18 cellular contexts compared by ENCODE assay signal in the genomic region with DNA sequence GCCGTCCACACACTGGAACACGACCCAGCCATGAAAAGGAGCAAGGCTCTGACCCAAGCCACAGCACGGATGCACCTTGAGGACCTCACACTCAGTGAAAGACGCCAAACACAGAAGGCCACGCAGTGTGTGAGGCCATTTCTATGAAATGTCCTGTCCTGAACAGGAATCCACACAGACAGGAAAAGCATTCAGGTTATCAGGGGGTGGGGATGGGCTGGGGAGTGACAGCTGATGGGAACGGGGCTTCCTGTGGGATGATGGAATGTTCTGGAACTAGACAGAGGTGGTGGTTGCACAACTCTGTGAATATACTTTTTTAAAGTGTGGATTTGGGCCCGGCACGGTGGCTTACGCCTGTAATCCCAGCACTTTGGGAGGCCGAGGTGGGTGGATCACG. TPM values are rescaled to one million over a fixed set of nuclear protein-coding genes. Genes with fewer than 3 reads are reported as not detected.
A peak's percentile ranks its signal among the peaks of the same experiment; 100 is the strongest.
DNase-seq lines count a peak whose midpoint lies in the region; ATAC-seq and TF ChIP-seq lines count a peak whose summit lies in the region.
"Had no signal": no experiment of that assay in that cellular context is flagged by ENCODE, and none has a peak within 500 bp of the region (broad histone marks: within the 10 kb centered on the region; RNA-seq: fewer than 3 reads in every experiment).

No MANE protein-coding gene starts in this region.

- ATAC-seq in activated T-cell treated with anti-CD3 and anti-CD28 coated beads, Interleukin-2, amount 50 U/mL, for 4 hours, result no peak
- no peak for ATAC-seq in HG03045 (IDR thresholded peaks at IDR 0.05; ENCODE audit: unreplicated experiment)

- peaks cover 5% of the 10 kb centered on the region for H3F3A ChIP-seq in smooth muscle cell (ENCODE audit: low read depth)

- H3K27ac Mint-ChIP-seq in activated T-cell treated with anti-CD3 and anti-CD28 coated beads, Interleukin-2, amount 50 U/mL, for 24 hours, result peak overlapping the region; percentile 98
- peak overlapping the region; percentile 90 for H3K27ac Mint-ChIP-seq in activated naive CD8-positive, alpha-beta T cell treated with anti-CD3 and anti-CD28 coated beads for 36 hours

- H3K79me2 ChIP-seq in smooth muscle cell (ENCODE audit: low read depth), result peaks cover 23% of the 10 kb centered on the region

- H3K27me3 ChIP-seq in smooth muscle cell (ENCODE audit: low read depth), result no peaks in the 10 kb centered on the region
- no peaks in the 10 kb centered on the region for H3K27me3 ChIP-seq in thyroid gland

- no peak overlapping the region for H3K4me3 ChIP-seq in fibroblast of the aortic adventitia (ENCODE audit: low read depth, low read length)
- H3K4me3 ChIP-seq in smooth muscle cell, result no peak overlapping the region
- no peak overlapping the region for H3K4me3 ChIP-seq in thyroid gland (replicated peaks in 1 of 3)
- H3K4me3 ChIP-seq: A549 had no signal

- no peak for TF ChIP-seq POLR2A in thyroid gland (IDR thresholded peaks at IDR 0.05)

- peaks cover 44% of the 10 kb centered on the region for H3K4me1 Mint-ChIP-seq in activated T-cell treated with anti-CD3 and anti-CD28 coated beads, Interleukin-2, amount 50 U/mL, for 24 hours (ENCODE audit: low read depth)
- H3K4me1 Mint-ChIP-seq in activated T-cell treated with anti-CD3 and anti-CD28 coated beads, Interleukin-2, amount 50 U/mL, for 4 hours (ENCODE audit: low read depth), result peaks cover 29% of the 10 kb centered on the region
- peaks cover 25% of the 10 kb centered on the region for H3K4me1 Mint-ChIP-seq in activated naive CD8-positive, alpha-beta T cell treated with anti-CD3 and anti-CD28 coated beads for 36 hours

- no peak overlapping the region for H2AFZ ChIP-seq in smooth muscle cell (ENCODE audit: low read depth)

- intact Hi-C loops in thyroid gland (cut with DNase I), result no loop called here

- no peak overlapping the region for H3K4me2 ChIP-seq in smooth muscle cell
- H3K4me2 ChIP-seq: A549 had no signal

- no peaks in the 10 kb centered on the region for H3K9me3 ChIP-seq in smooth muscle cell (replicated peaks; ENCODE audit: low read depth)
- H3K9me3 ChIP-seq in thyroid gland, result no peaks in the 10 kb centered on the region
- H3K9me3 ChIP-seq: A549 had no signal

- no peaks in the 10 kb centered on the region for H3K27me3 Mint-ChIP-seq in activated T-cell treated with anti-CD3 and anti-CD28 coated beads, Interleukin-2, amount 50 U/mL, for 24 hours
- H3K27me3 Mint-ChIP-seq in activated T-cell treated with anti-CD3 and anti-CD28 coated beads, Interleukin-2, amount 50 U/mL, for 4 hours (ENCODE audit: low read depth), result no peaks in the 10 kb centered on the region
- H3K27me3 Mint-ChIP-seq in activated naive CD8-positive, alpha-beta T cell treated with anti-CD3 and anti-CD28 coated beads for 36 hours, result no peaks in the 10 kb centered on the region
- H3K27me3 Mint-ChIP-seq: T-cell had no signal

- peaks cover 28% of the 10 kb centered on the region for H4K20me1 ChIP-seq in smooth muscle cell (ENCODE audit: low read depth)

- TF ChIP-seq CTCF in fibroblast of the aortic adventitia (IDR thresholded peaks at IDR 0.05; ENCODE audit: insufficient read depth, low read length), result no peak
- no peak for TF ChIP-seq CTCF in smooth muscle cell (IDR thresholded peaks at IDR 0.05; ENCODE audit: borderline replicate concordance, insufficient read depth, poor library complexity, severe bottlenecking)
- no peak for TF ChIP-seq CTCF in thyroid gland (IDR thresholded peaks at IDR 0.05)

- WGBS in smooth muscle cell (ENCODE audit: low lambda C conversion rate), result 60% methylated on average over 11 of the region's 11 CpGs
- WGBS in thyroid gland, 2 donors, result 97 to 98% methylated on average over 11 of the region's 11 CpGs

- H3K36me3 ChIP-seq in smooth muscle cell (ENCODE audit: low read depth) (no peaks in the 10 kb centered on the region), thyroid gland (no peaks in the 10 kb centered on the region)

- H3K4me3 Mint-ChIP-seq in activated T-cell treated with anti-CD3 and anti-CD28 coated beads, Interleukin-2, amount 50 U/mL, for 24 hours, result peak overlapping the region; percentile 10
- no peak overlapping the region for H3K4me3 Mint-ChIP-seq in activated T-cell treated with anti-CD3 and anti-CD28 coated beads, Interleukin-2, amount 50 U/mL, for 4 hours
- no peak overlapping the region for H3K4me3 Mint-ChIP-seq in activated naive CD8-positive, alpha-beta T cell treated with anti-CD3 and anti-CD28 coated beads for 36 hours

- H3K4me1 ChIP-seq in smooth muscle cell (ENCODE audit: low read depth) (peaks cover 10% of the 10 kb centered on the region), thyroid gland (peaks cover 19 to 57% of the 10 kb centered on the region in 2 donors)

- H3K27ac ChIP-seq in smooth muscle cell (ENCODE audit: low read depth) (peak overlapping the region; percentile 28), thyroid gland (peak overlapping the region in 1 of 3 donors; percentile 67)

- H3K9ac ChIP-seq in smooth muscle cell (ENCODE audit: low read depth), result no peak overlapping the region

- DNase-seq in activated T-cell treated with anti-CD3 and anti-CD28 coated beads, Interleukin-2, amount 50 U/mL, for 24 hours, result no peak
- DNase-seq in activated T-cell treated with anti-CD3 and anti-CD28 coated beads, Interleukin-2, amount 50 U/mL, for 4 hours, result no peak
- DNase-seq in activated naive CD8-positive, alpha-beta T cell treated with anti-CD3 and anti-CD28 coated beads for 36 hours, result no peak
- DNase-seq in fibroblast of the aortic adventitia (ENCODE audit: low read depth) (peak; percentile 23), smooth muscle cell (lab: John Stamatoyannopoulos, UW; ENCODE audit: unreplicated experiment) (no peak), NCI-H128 (lab: John Stamatoyannopoulos, UW; ENCODE audit: unreplicated experiment) (no peak), thyroid gland (no peak)
- DNase-seq: activated CD4-positive, CD25-positive, alpha-beta regulatory T cell treated with anti-CD3 and anti-CD28 coated beads, Interleukin-2, amount 50 U/mL, for 72 hours; COR-L47; head of caudate nucleus; MM.1S; NCI-H2029 treated with DMSO at 0.1 percent for 48 hours; NCI-H748 treated with DMSO at 0.1 percent for 48 hours; retina; stimulated activated CD4-positive, alpha-beta T cell treated with anti-CD3 and anti-CD28 coated beads, Interleukin-2, amount 100 ng/mL, for 48 hours; T-cell had no signal

- H3K36me3 Mint-ChIP-seq in activated T-cell treated with anti-CD3 and anti-CD28 coated beads, Interleukin-2, amount 50 U/mL, for 24 hours (ENCODE audit: low read depth), result peaks cover 35% of the 10 kb centered on the region
- H3K36me3 Mint-ChIP-seq in activated T-cell treated with anti-CD3 and anti-CD28 coated beads, Interleukin-2, amount 50 U/mL, for 4 hours (ENCODE audit: insufficient read depth), result no peaks in the 10 kb centered on the region
- H3K36me3 Mint-ChIP-seq in activated naive CD8-positive, alpha-beta T cell treated with anti-CD3 and anti-CD28 coated beads for 36 hours, result peaks cover 9% of the 10 kb centered on the region

- no peaks in the 10 kb centered on the region for H3K9me3 Mint-ChIP-seq in activated T-cell treated with anti-CD3 and anti-CD28 coated beads, Interleukin-2, amount 50 U/mL, for 24 hours
- H3K9me3 Mint-ChIP-seq in activated T-cell treated with anti-CD3 and anti-CD28 coated beads, Interleukin-2, amount 50 U/mL, for 4 hours, result no peaks in the 10 kb centered on the region
- H3K9me3 Mint-ChIP-seq in activated naive CD8-positive, alpha-beta T cell treated with anti-CD3 and anti-CD28 coated beads for 36 hours, result no peaks in the 10 kb centered on the region
- H3K9me3 Mint-ChIP-seq: T-cell had no signal

RNA-seq across cellular contexts. Expression of gene GPX4, which starts 30.6 kb away (rescaled TPM):
- 100 to 1,000 TPM; 148 to 165 (median 162) TPM for total RNA-seq in activated T-cell treated with anti-CD3 and anti-CD28 coated beads, Interleukin-2, amount 50 U/mL, for 4 hours
- total RNA-seq in activated naive CD8-positive, alpha-beta T cell treated with anti-CD3 and anti-CD28 coated beads for 36 hours, result 100 to 1,000 TPM; 225 to 231 TPM
- 156 and 288 TPM in 2 replicates for total RNA-seq in fibroblast of the aortic adventitia (ENCODE audit: low replicate concordance)
- total RNA-seq in smooth muscle cell, result 319 and 325 TPM in 2 replicates
- polyA plus RNA-seq in smooth muscle cell, result 441 and 450 TPM in 2 replicates
- total RNA-seq in thyroid gland, result 100 to 1,000 TPM; 350 to 485 (median 414) TPM

RNA-seq across cellular contexts. Expression of gene POLR2E, which starts 39.3 kb away (rescaled TPM):
- total RNA-seq in activated T-cell treated with anti-CD3 and anti-CD28 coated beads, Interleukin-2, amount 50 U/mL, for 4 hours, result 100 to 1,000 TPM; 303 to 380 (median 323) TPM
- total RNA-seq in activated naive CD8-positive, alpha-beta T cell treated with anti-CD3 and anti-CD28 coated beads for 36 hours, result 100 to 1,000 TPM; 290 to 291 TPM
- 27.7 and 91.2 TPM in 2 replicates for total RNA-seq in fibroblast of the aortic adventitia (ENCODE audit: low replicate concordance)
- total RNA-seq in smooth muscle cell, result 99.1 and 114 TPM in 2 replicates
- polyA plus RNA-seq in smooth muscle cell, result 235 and 260 TPM in 2 replicates
- total RNA-seq in thyroid gland, result 100 to 1,000 TPM in 3 of 4 donors, 10 to 100 TPM in 1; 87.6 to 264 (median 163) TPM

RNA-seq across cellular contexts. Expression of gene SBNO2, which starts 39.6 kb away (rescaled TPM):
- 100 to 1,000 TPM; 134 to 140 (median 139) TPM for total RNA-seq in activated T-cell treated with anti-CD3 and anti-CD28 coated beads, Interleukin-2, amount 50 U/mL, for 4 hours
- 10 to 100 TPM; 50.5 to 51.6 TPM for total RNA-seq in activated naive CD8-positive, alpha-beta T cell treated with anti-CD3 and anti-CD28 coated beads for 36 hours
- 18.5 and 41.2 TPM in 2 replicates for total RNA-seq in fibroblast of the aortic adventitia (ENCODE audit: low replicate concordance)
- total RNA-seq in smooth muscle cell, result 16.4 and 18.1 TPM in 2 replicates
- polyA plus RNA-seq in smooth muscle cell, result 17.6 and 20.9 TPM in 2 replicates
- 10 to 100 TPM; 22.8 to 69.0 (median 25.5) TPM for total RNA-seq in thyroid gland
